16 cellular contexts compared by ENCODE assay signal in the genomic region with DNA sequence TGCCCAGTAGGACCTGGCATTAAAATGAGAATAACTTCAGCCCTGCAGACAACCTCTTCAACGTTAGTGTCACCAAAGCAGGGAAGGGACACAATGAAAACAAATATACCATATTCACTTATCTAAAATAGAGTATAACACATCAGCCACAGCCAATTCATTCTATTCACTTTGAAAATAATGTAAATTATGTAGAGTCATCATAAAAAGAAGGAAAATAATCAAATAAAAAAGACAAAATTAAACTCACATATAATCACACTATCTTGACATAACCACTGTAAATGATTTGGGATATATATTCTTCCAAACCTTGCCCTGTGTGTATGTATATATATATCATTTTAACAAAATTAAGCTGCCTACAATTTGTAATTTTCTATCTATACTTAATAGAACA.
DNase-seq lines count a peak whose midpoint lies in the region; ATAC-seq, FAIRE-seq and TF ChIP-seq lines count a peak whose summit lies in the region.
"Had no signal": no experiment of that assay in that cellular context is flagged by ENCODE, and none has a peak within 500 bp of the region (broad histone marks: within the 10 kb centered on the region; RNA-seq: fewer than 3 reads in every experiment).

No MANE protein-coding gene starts in this region.

- BruUV-seq in HepG2 (replicated peaks; lab: Mats Ljungman, UMichigan): no TSS peak
- no TSS peak for BruUV-seq in Calu3 (replicated peaks; lab: Mats Ljungman, UMichigan)

- H3K27me3 ChIP-seq in HepG2 (ENCODE audit: control insufficient read depth in 1 of 2, insufficient read depth in 2 of 2, low read length in 2 of 2) (peaks cover 2 to 6% of the 10 kb centered on the region in 2 experiments; a peak in 3 of 5 replicates), right lobe of liver (no peaks in the 10 kb centered on the region), gastrocnemius medialis (no peaks in the 10 kb centered on the region), tibial artery (no peaks in the 10 kb centered on the region)
- H3K27me3 ChIP-seq: BLaER1 had no signal

- H3K9me3 Mint-ChIP-seq in Calu3 (ENCODE audit: low read depth, unreplicated experiment): no peaks in the 10 kb centered on the region
- H3K9me3 Mint-ChIP-seq: CD4-positive, alpha-beta memory T cell; H9 had no signal

- no peak overlapping the region for H3K9ac ChIP-seq in HepG2 (ENCODE audit: insufficient read depth, low read depth, low read length)
- H3K9ac ChIP-seq: BLaER1 had no signal

- in situ Hi-C loops in HepG2 (cut with HindIII; ENCODE audit: extremely low pct_ligation_motif_present, low pct_unique_long_range_greater_than_20kb): no loop called here
- in situ Hi-C loops in gastrocnemius medialis (cut with MboI; ENCODE audit: low sequenced_read_pairs in 4 of 4): no loop called here

- no peak overlapping the region for H3K27ac Mint-ChIP-seq in Calu3 (ENCODE audit: unreplicated experiment)
- H3K27ac Mint-ChIP-seq: CD14-positive monocyte; CD4-positive, alpha-beta memory T cell had no signal

- no peaks in the 10 kb centered on the region for H3K4me1 Mint-ChIP-seq in Calu3 (ENCODE audit: low read depth, unreplicated experiment)
- H3K4me1 Mint-ChIP-seq: CD14-positive monocyte; CD4-positive, alpha-beta memory T cell had no signal

- TF ChIP-seq POLR2A in HepG2 (IDR thresholded peaks at IDR 0.05; ENCODE audit: insufficient read depth in 1 of 2, low read depth in 2 of 2, low read length in 2 of 2) (no peak), right lobe of liver (IDR thresholded peaks at IDR 0.05) (no peak), gastrocnemius medialis (IDR thresholded peaks at IDR 0.05) (no peak)

- DNase-seq in HepG2 (ENCODE audit: low spot score): no peak
- no peak for DNase-seq in right lobe of liver
- DNase-seq in frontal cortex (ENCODE audit: low spot score in 2 of 2): no peak
- DNase-seq in gastrocnemius medialis: no peak
- no peak for DNase-seq in tibial artery
- no peak for DNase-seq in Calu3
- no peak for DNase-seq in SHP77 treated with DMSO at 0.1 percent for 48 hours (lab: John Stamatoyannopoulos, UW)
- DNase-seq: CD4-positive, alpha-beta memory T cell; DMS79 treated with DMSO at 0.1 percent for 48 hours; GF-D8 had no signal

- 0% methylated on average over 1 of the region's 1 CpG for WGBS in HepG2 (ENCODE audit: low lambda C conversion rate)
- 60% methylated on average over 1 of the region's 1 CpG for WGBS in right lobe of liver (ENCODE audit: insufficient coverage, low coverage, low lambda C conversion rate, missing lambda C conversion rate)

- TF ChIP-seq RAD21 in HepG2 (CRISPR knock-in tag; IDR thresholded peaks at IDR 0.05): no peak

- H3K27me3 Mint-ChIP-seq in Calu3 (ENCODE audit: unreplicated experiment): peaks cover 80% of the 10 kb centered on the region

- no peak overlapping the region for H3K4me3 Mint-ChIP-seq in Calu3 (ENCODE audit: low read depth, unreplicated experiment)
- H3K4me3 Mint-ChIP-seq: CD14-positive monocyte; CD4-positive, alpha-beta memory T cell had no signal

- no peaks in the 10 kb centered on the region for H3K79me2 ChIP-seq in HepG2 (ENCODE audit: insufficient read depth, low read length)

- TF ChIP-seq CTCF in HepG2 (CRISPR knock-in tag; IDR thresholded peaks at IDR 0.05): no peak
- TF ChIP-seq CTCF in right lobe of liver (IDR thresholded peaks at IDR 0.05): no peak
- TF ChIP-seq CTCF in gastrocnemius medialis (IDR thresholded peaks at IDR 0.05 in 4 of 5, conservative IDR thresholded peaks at IDR 0.05 in 1 of 5): no peak
- TF ChIP-seq CTCF in tibial artery (IDR thresholded peaks at IDR 0.05): no peak
- no peak for TF ChIP-seq CTCF in Calu3 (IDR thresholded peaks at IDR 0.05; ENCODE audit: unreplicated experiment)

- H3K4me2 ChIP-seq in HepG2 (ENCODE audit: low read depth, low read length): no peak overlapping the region
- H3K4me2 ChIP-seq: BLaER1 had no signal

- no peaks in the 10 kb centered on the region for H3K36me3 Mint-ChIP-seq in Calu3 (ENCODE audit: insufficient read depth, unreplicated experiment)
- H3K36me3 Mint-ChIP-seq: CD14-positive monocyte; CD4-positive, alpha-beta memory T cell had no signal

- H4K20me1 ChIP-seq in HepG2 (ENCODE audit: insufficient read depth, low read length): no peaks in the 10 kb centered on the region
- H4K20me1 ChIP-seq: BLaER1 had no signal

- intact Hi-C loops in HepG2 (cut with micrococcal nuclease; ENCODE audit: unreplicated experiment): no loop called here
- intact Hi-C loops in right lobe of liver (cut with DNase I): no loop called here
- intact Hi-C loops in gastrocnemius medialis (cut with DNase I; ENCODE audit: low total_unique reads): loop anchor here (2.0 to 5.0 kb wide), 3 partner anchors 71 to 359 kb away; no protein-coding TSS in a partner anchor
- intact Hi-C loops in tibial artery (cut with DNase I; ENCODE audit: low total_unique reads): no loop called here
- intact Hi-C loops in Calu3 (cut with micrococcal nuclease; ENCODE audit: unreplicated experiment): no loop called here

- H3K36me3 ChIP-seq in HepG2 (replicated peaks in 1 of 2; ENCODE audit: control insufficient read depth in 1 of 2, insufficient read depth in 2 of 2, low read length in 2 of 2) (no peaks in the 10 kb centered on the region), right lobe of liver (no peaks in the 10 kb centered on the region), gastrocnemius medialis (no peaks in the 10 kb centered on the region), tibial artery (no peaks in the 10 kb centered on the region)
- H3K36me3 ChIP-seq: BLaER1 had no signal

- no peak for ATAC-seq in HepG2
- no peak for ATAC-seq in right lobe of liver
- ATAC-seq in gastrocnemius medialis: no peak
- ATAC-seq in HG02763 (IDR thresholded peaks at IDR 0.05; ENCODE audit: unreplicated experiment): no peak

- TF ChIP-seq EP300 in HepG2 (IDR thresholded peaks at IDR 0.05; ENCODE audit: low read depth in 2 of 2, low read length in 2 of 2) (no peak), HepG2 (CRISPR knock-in tag; IDR thresholded peaks at IDR 0.05; ENCODE audit: borderline replicate concordance) (no peak)

- H3K4me1 ChIP-seq in HepG2 (ENCODE audit: insufficient read depth, low read length) (no peaks in the 10 kb centered on the region), right lobe of liver (no peaks in the 10 kb centered on the region), gastrocnemius medialis (peaks cover 10 to 23% of the 10 kb centered on the region in 2 donors), tibial artery (peaks cover 0 to 44% (median 24%) of the 10 kb centered on the region in 4 donors)

- H3K4me3 ChIP-seq in HepG2 (replicated peaks in 1 of 3; ENCODE audit: insufficient read depth in 1 of 3, low read depth in 2 of 3, low read length in 3 of 3): no peak overlapping the region
- H3K4me3 ChIP-seq in right lobe of liver: no peak overlapping the region
- no peak overlapping the region for H3K4me3 ChIP-seq in gastrocnemius medialis
- no peak overlapping the region for H3K4me3 ChIP-seq in tibial artery
- H3K4me3 ChIP-seq: BLaER1 had no signal

- POLR2A ChIA-PET in HepG2 (lab: Yijun Ruan, JAX): no interaction called here

- no peak overlapping the region for H2AFZ ChIP-seq in HepG2 (ENCODE audit: low read length)

- no peaks in the 10 kb centered on the region for H3K9me3 ChIP-seq in HepG2 (ENCODE audit: low read length)
- H3K9me3 ChIP-seq in right lobe of liver: no peaks in the 10 kb centered on the region
- H3K9me3 ChIP-seq in gastrocnemius medialis: no peaks in the 10 kb centered on the region
- H3K9me3 ChIP-seq in tibial artery: no peaks in the 10 kb centered on the region
- H3K9me3 ChIP-seq: BLaER1 had no signal

- no peak overlapping the region for H3K27ac ChIP-seq in HepG2 (ENCODE audit: extremely low read length, insufficient read depth, low read length)
- H3K27ac ChIP-seq in right lobe of liver: no peak overlapping the region
- H3K27ac ChIP-seq in gastrocnemius medialis: peak overlapping the region; percentile 59 to 80 (median 70)
- peak overlapping the region; percentile 48 to 53 for H3K27ac ChIP-seq in tibial artery
- H3K27ac ChIP-seq: 22Rv1, BLaER1, HL-60 had no signal

- CTCF ChIA-PET in HepG2 (lab: Yijun Ruan, JAX; ENCODE audit: low intra/inter-chr PET ratio, low total read pairs) (no interaction called here), Calu3 (lab: Charles Lee) (no interaction called here)

- no peak for FAIRE-seq in HepG2 (lab: Jason Lieb, UNC)
- FAIRE-seq in frontal cortex (lab: Jason Lieb, UNC): peak; percentile 3

TF ChIP-seq in HepG2, 621 proteins besides CTCF, POLR2A, EP300 and RAD21:
- TF ChIP-seq BCL3 (CRISPR knock-in tag; IDR thresholded peaks at IDR 0.05) (no peak), MAFK (conservative IDR thresholded peaks at IDR 0.05 in 1 of 2, IDR thresholded peaks at IDR 0.05 in 1 of 2; ENCODE audit: low read length in 2 of 2) (peak; percentile 55 to 67; a peak in 3 of 4 replicates), MAFF (IDR thresholded peaks at IDR 0.05; ENCODE audit: low read depth, low read length) (peak; percentile 70)

Comparison
In these comparisons a context has a peak if more than half of its experiments do, and no peak if none do; other contexts are left out.
1. H3K27ac ChIP-seq: peak in gastrocnemius medialis (4 of 4) and tibial artery (2 of 2); none in HepG2 (single experiment) and right lobe of liver (0 of 3).